ENCODE assay signal across 10 cellular contexts in the genomic region with DNA sequence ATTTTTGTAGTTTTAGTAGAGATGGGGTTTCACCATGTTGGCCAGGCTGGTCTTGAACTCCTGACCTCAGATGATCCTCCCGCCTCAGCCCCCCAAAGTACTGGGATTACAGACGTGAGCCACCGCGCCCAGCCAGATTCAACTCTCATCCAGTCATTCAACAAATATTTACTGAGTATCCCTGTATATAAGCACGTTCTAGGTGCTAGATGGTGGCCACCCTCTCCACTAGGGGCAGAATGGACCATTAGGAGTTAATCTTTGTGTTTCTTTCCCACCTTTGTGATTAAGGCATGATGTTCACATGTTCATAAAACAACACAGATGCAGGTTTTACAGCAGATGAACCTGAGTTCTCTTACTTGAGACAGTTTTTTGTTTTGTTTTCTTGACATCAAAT. TPM values are rescaled to one million over a fixed set of nuclear protein-coding genes. Genes with fewer than 3 reads are reported as not detected.
DNase-seq lines count a peak whose midpoint lies in the region; TF ChIP-seq lines count a peak whose summit lies in the region.
"Had no signal": no experiment of that assay in that cellular context is flagged by ENCODE, and none has a peak within 500 bp of the region (broad histone marks: within the 10 kb centered on the region; RNA-seq: fewer than 3 reads in every experiment).

No MANE protein-coding gene starts in this region.

- H3K4me3 ChIP-seq in cardiac fibroblast (replicated peaks in 1 of 2; ENCODE audit: low read depth in 2 of 2, low read length in 2 of 2) (no peak overlapping the region), osteoblast (ENCODE audit: insufficient read depth, low read length) (no peak overlapping the region)

- no peaks in the 10 kb centered on the region for H3K9me3 ChIP-seq in osteoblast (ENCODE audit: low read depth, low read length)

- H3K4me1 ChIP-seq in osteoblast (ENCODE audit: insufficient read depth, low read length), result peaks cover 13% of the 10 kb centered on the region

- no peak overlapping the region for H3K4me2 ChIP-seq in osteoblast (ENCODE audit: insufficient read depth, low read length)

- DNase-seq in NCI-H1694 treated with DMSO at 0.1 percent for 48 hours (lab: John Stamatoyannopoulos, UW) (peak; percentile 12), NCI-H1694 (lab: John Stamatoyannopoulos, UW) (no peak), Kasumi-1 (lab: John Stamatoyannopoulos, UW) (peak; percentile 3 to 29), cardiac fibroblast (ENCODE audit: low read depth in 2 of 2) (peak in 1 of 2 donors; percentile 36), osteoblast (ENCODE audit: insufficient read length, low spot score, missing footprints) (peak; percentile 69), globus pallidus (ENCODE audit: low spot score) (no peak), kidney glomerular epithelial cell (lab: John Stamatoyannopoulos, UW) (no peak), NCI-H2029 treated with DMSO at 0.1 percent for 48 hours (lab: John Stamatoyannopoulos, UW) (no peak)
- DNase-seq: MM.1S; stimulated activated CD4-positive, alpha-beta T cell treated with anti-CD3 and anti-CD28 coated beads, Interleukin-15, amount 100 ng/mL, for 24 hours had no signal

- no peak overlapping the region for H3K27ac ChIP-seq in osteoblast (ENCODE audit: low read depth, low read length)

- H3K36me3 ChIP-seq in osteoblast (ENCODE audit: insufficient read depth, low read length), result peaks cover 42% of the 10 kb centered on the region

- H2AFZ ChIP-seq in osteoblast (ENCODE audit: low read length), result no peak overlapping the region

- no peaks in the 10 kb centered on the region for H3K27me3 ChIP-seq in osteoblast (ENCODE audit: insufficient read depth, low read length)

- H3K79me2 ChIP-seq in osteoblast (ENCODE audit: insufficient read depth, low read length), result no peaks in the 10 kb centered on the region

- H4K20me1 ChIP-seq in osteoblast (ENCODE audit: insufficient read depth, low read length), result no peaks in the 10 kb centered on the region

- TF ChIP-seq CTCF in cardiac fibroblast (IDR thresholded peaks at IDR 0.05; ENCODE audit: low read depth, low read length), result peak; percentile 24
- TF ChIP-seq CTCF in osteoblast (IDR thresholded peaks at IDR 0.05; ENCODE audit: extremely low read depth, low read depth, low read length), result peak; percentile 47

RNA-seq across cellular contexts. Expression of a gene that starts 7.3 kb away (rescaled TPM):
- 16.3 and 18.9 TPM in 2 replicates for total RNA-seq in osteoblast

RNA-seq across cellular contexts. Expression of a gene that starts 17.2 kb away (rescaled TPM):
- 13.6 and 16.6 TPM in 2 replicates for total RNA-seq in osteoblast

Comparison
In these comparisons a context has a peak if more than half of its experiments do, and no peak if none do; other contexts are left out.
1. DNase-seq: peak in NCI-H1694 treated with DMSO at 0.1 percent for 48 hours (single experiment), Kasumi-1 (2 of 2) and osteoblast (single experiment); none in NCI-H1694 (single experiment), globus pallidus (single experiment), kidney glomerular epithelial cell (single experiment) and NCI-H2029 treated with DMSO at 0.1 percent for 48 hours (single experiment).